2 cellular contexts compared by ENCODE assay signal in the genomic region with DNA sequence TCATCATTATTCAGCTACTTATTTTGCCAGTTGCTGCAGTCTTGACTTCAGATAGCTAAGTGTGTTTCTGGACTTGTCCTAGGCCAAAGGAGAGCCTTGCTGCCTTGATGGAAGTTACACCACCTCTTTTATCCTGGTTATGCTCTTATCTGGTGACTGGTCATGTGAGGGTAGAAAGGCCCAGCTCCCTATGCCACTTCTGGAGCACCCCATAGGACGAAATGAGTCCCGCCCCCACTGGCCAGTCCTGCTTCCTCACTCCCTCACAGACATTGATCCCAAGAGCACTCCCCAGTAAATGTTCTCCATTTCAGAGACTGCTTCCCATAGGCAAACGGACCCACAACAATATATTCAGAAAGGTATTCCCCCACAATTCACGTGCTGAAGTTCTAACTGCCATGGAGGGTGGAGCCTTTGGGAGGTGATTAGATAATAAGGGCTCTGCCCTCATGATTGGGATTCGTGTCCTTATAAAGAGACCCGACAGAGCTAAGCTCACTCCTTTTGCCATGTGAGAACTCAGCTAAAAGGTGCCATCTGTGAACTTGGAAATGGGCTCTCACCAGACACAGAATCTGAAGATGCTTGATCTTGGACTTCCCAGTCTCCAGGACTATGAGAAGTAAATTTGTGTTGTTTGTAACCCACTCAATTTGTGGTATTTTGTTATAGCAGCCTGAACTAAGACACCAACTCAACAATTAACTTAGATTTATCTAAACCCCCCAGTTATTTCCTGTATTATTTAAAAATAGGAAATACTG.
TF ChIP-seq lines count a peak whose summit lies in the region.

No MANE protein-coding gene starts in this region.

TF ChIP-seq in GM23338, 12 proteins besides CTCF, POLR2A, EP300 and RAD21 (continues in another document):
- no peak for TF ChIP-seq JUNB (IDR thresholded peaks at IDR 0.05; ENCODE audit: unreplicated experiment)
- TF ChIP-seq EZH2phosphoT487 (IDR thresholded peaks at IDR 0.05; ENCODE audit: unreplicated experiment) = no peak
- TF ChIP-seq ZNF462 (CRISPR knock-in tag; IDR thresholded peaks at IDR 0.05) = no peak
- no peak for TF ChIP-seq ZNF114 (CRISPR knock-in tag; IDR thresholded peaks at IDR 0.05)
- TF ChIP-seq EZH2 (IDR thresholded peaks at IDR 0.05; ENCODE audit: low read depth, unreplicated experiment) = no peak
- TF ChIP-seq, protein P1, sequence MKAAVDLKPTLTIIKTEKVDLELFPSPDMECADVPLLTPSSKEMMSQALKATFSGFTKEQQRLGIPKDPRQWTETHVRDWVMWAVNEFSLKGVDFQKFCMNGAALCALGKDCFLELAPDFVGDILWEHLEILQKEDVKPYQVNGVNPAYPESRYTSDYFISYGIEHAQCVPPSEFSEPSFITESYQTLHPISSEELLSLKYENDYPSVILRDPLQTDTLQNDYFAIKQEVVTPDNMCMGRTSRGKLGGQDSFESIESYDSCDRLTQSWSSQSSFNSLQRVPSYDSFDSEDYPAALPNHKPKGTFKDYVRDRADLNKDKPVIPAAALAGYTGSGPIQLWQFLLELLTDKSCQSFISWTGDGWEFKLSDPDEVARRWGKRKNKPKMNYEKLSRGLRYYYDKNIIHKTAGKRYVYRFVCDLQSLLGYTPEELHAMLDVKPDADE (IDR thresholded peaks at IDR 0.05) = no peak
- no peak for TF ChIP-seq ZNF331 (CRISPR knock-in tag; IDR thresholded peaks at IDR 0.05; ENCODE audit: low read depth)
- TF ChIP-seq NANOG (IDR thresholded peaks at IDR 0.05; ENCODE audit: borderline replicate concordance) = no peak
- no peak for TF ChIP-seq STAT1 (IDR thresholded peaks at IDR 0.05; ENCODE audit: unreplicated experiment)

TF ChIP-seq in WTC11, 78 proteins besides CTCF, POLR2A, EP300 and RAD21:
- TF ChIP-seq SOX15 (CRISPR knock-in tag; IDR thresholded peaks at IDR 0.05) = no peak
- no peak for TF ChIP-seq HMGA2 (CRISPR knock-in tag; IDR thresholded peaks at IDR 0.05)
- TF ChIP-seq AR (CRISPR knock-in tag; IDR thresholded peaks at IDR 0.05) = no peak
- no peak for TF ChIP-seq PRRX2 (CRISPR knock-in tag; IDR thresholded peaks at IDR 0.05)
- TF ChIP-seq, protein P2, sequence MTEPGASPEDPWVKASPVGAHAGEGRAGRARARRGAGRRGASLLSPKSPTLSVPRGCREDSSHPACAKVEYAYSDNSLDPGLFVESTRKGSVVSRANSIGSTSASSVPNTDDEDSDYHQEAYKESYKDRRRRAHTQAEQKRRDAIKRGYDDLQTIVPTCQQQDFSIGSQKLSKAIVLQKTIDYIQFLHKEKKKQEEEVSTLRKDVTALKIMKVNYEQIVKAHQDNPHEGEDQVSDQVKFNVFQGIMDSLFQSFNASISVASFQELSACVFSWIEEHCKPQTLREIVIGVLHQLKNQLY (CRISPR knock-in tag; IDR thresholded peaks at IDR 0.05) = no peak
- no peak for TF ChIP-seq ZSCAN18 (CRISPR knock-in tag; IDR thresholded peaks at IDR 0.05)
- no peak for TF ChIP-seq ZNF138 (CRISPR knock-in tag; conservative IDR thresholded peaks at IDR 0.05)
- no peak for TF ChIP-seq SP1 (CRISPR knock-in tag; conservative IDR thresholded peaks at IDR 0.05)
- TF ChIP-seq KAT7 (CRISPR knock-in tag; IDR thresholded peaks at IDR 0.05; ENCODE audit: borderline replicate concordance) = no peak
- TF ChIP-seq, protein P3, sequence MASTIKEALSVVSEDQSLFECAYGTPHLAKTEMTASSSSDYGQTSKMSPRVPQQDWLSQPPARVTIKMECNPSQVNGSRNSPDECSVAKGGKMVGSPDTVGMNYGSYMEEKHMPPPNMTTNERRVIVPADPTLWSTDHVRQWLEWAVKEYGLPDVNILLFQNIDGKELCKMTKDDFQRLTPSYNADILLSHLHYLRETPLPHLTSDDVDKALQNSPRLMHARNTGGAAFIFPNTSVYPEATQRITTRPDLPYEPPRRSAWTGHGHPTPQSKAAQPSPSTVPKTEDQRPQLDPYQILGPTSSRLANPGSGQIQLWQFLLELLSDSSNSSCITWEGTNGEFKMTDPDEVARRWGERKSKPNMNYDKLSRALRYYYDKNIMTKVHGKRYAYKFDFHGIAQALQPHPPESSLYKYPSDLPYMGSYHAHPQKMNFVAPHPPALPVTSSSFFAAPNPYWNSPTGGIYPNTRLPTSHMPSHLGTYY (CRISPR knock-in tag; IDR thresholded peaks at IDR 0.05) = no peak
- no peak for TF ChIP-seq CREM (CRISPR knock-in tag; IDR thresholded peaks at IDR 0.05)
- TF ChIP-seq ATF2 (CRISPR knock-in tag; IDR thresholded peaks at IDR 0.05; ENCODE audit: borderline replicate concordance, low read depth) = no peak
- TF ChIP-seq, protein P4, sequence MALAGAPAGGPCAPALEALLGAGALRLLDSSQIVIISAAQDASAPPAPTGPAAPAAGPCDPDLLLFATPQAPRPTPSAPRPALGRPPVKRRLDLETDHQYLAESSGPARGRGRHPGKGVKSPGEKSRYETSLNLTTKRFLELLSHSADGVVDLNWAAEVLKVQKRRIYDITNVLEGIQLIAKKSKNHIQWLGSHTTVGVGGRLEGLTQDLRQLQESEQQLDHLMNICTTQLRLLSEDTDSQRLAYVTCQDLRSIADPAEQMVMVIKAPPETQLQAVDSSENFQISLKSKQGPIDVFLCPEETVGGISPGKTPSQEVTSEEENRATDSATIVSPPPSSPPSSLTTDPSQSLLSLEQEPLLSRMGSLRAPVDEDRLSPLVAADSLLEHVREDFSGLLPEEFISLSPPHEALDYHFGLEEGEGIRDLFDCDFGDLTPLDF (CRISPR knock-in tag; IDR thresholded peaks at IDR 0.05) = no peak
- no peak for TF ChIP-seq ZBTB21 (CRISPR knock-in tag; IDR thresholded peaks at IDR 0.05; ENCODE audit: borderline replicate concordance)
- TF ChIP-seq ZNF423 (CRISPR knock-in tag; IDR thresholded peaks at IDR 0.05) = no peak
- TF ChIP-seq USF1 (CRISPR knock-in tag; IDR thresholded peaks at IDR 0.05) = no peak
